ENCODE assay signal across 14 cellular contexts in genomic region chr16:11361043-11361442, GRCh38. TPM values are rescaled to one million over a fixed set of nuclear protein-coding genes. Genes with fewer than 3 reads are reported as not detected.
DNase-seq lines count a peak whose midpoint lies in the region; ATAC-seq and TF ChIP-seq lines count a peak whose summit lies in the region.
"Had no signal": no experiment of that assay in that cellular context is flagged by ENCODE, and none has a peak within 500 bp of the region (broad histone marks: within the 10 kb centered on the region; RNA-seq: fewer than 3 reads in every experiment).

No MANE protein-coding gene starts in this region.

- no peaks in the 10 kb centered on the region for H3K27me3 ChIP-seq in CD4-positive, alpha-beta T cell (ENCODE audit: control insufficient read depth, insufficient read depth, low read length)
- H3K27me3 ChIP-seq: neural progenitor cell had no signal

- H3K27ac Mint-ChIP-seq in CD4-positive, alpha-beta T cell: no peak overlapping the region
- H3K27ac Mint-ChIP-seq in activated naive CD8-positive, alpha-beta T cell treated with anti-CD3 and anti-CD28 coated beads, Interleukin-2, amount 10 ng/mL, durations not matched to agents 7 days and 5 days: peak overlapping the region; percentile 87
- peak overlapping the region in 5 of 10 donors; percentile 18 to 69 (median 51) for H3K27ac Mint-ChIP-seq in naive thymus-derived CD8-positive, alpha-beta T cell
- H3K27ac Mint-ChIP-seq: neural progenitor cell had no signal

- no peaks in the 10 kb centered on the region for H3K9me3 ChIP-seq in CD4-positive, alpha-beta T cell (ENCODE audit: control insufficient read depth, low read length)
- H3K9me3 ChIP-seq: left ventricle myocardium inferior had no signal

- peak overlapping the region; percentile 82 for H3K4me3 Mint-ChIP-seq in CD4-positive, alpha-beta T cell
- peak overlapping the region; percentile 84 for H3K4me3 Mint-ChIP-seq in activated naive CD8-positive, alpha-beta T cell treated with anti-CD3 and anti-CD28 coated beads, Interleukin-2, amount 10 ng/mL, durations not matched to agents 7 days and 5 days
- H3K4me3 Mint-ChIP-seq in naive thymus-derived CD8-positive, alpha-beta T cell: peak overlapping the region; percentile 64 to 89 (median 82)
- H3K4me3 Mint-ChIP-seq: neural progenitor cell had no signal

- CTCF ChIA-PET in CD4-positive, alpha-beta T cell (lab: Charles Lee): interaction anchor here (1.4 kb wide), 1 partner anchor 11 kb away, joined by 4 read pairs; no protein-coding TSS in a partner anchor

- DNase-seq in CD4-positive, alpha-beta T cell: no peak
- DNase-seq in GM03348 (ENCODE audit: low spot score) (peak; percentile 53), left lobe of liver (ENCODE audit: low spot score) (no peak)
- DNase-seq in activated naive CD8-positive, alpha-beta T cell treated with anti-CD3 and anti-CD28 coated beads, Interleukin-2, amount 10 ng/mL, durations not matched to agents 7 days and 5 days: no peak
- no peak for DNase-seq in naive thymus-derived CD8-positive, alpha-beta T cell
- DNase-seq: activated CD4-positive, alpha-beta T cell treated with anti-CD3 and anti-CD28 coated beads for 48 hours; activated naive CD4-positive, alpha-beta T cell treated with Interleukin-2 at 50 U/mL for 16 hours; left ventricle myocardium inferior; NCI-H2171; stimulated activated CD4-positive, alpha-beta T cell treated with anti-CD3 and anti-CD28 coated beads, Interleukin-4, amount 100 ng/mL, for 1 hour; stimulated activated naive CD4-positive, alpha-beta T cell treated with Interleukin-2 at 50 U/mL for 16 hours had no signal

- H3K27me3 Mint-ChIP-seq in CD4-positive, alpha-beta T cell: no peaks in the 10 kb centered on the region
- no peaks in the 10 kb centered on the region for H3K27me3 Mint-ChIP-seq in activated naive CD8-positive, alpha-beta T cell treated with anti-CD3 and anti-CD28 coated beads, Interleukin-2, amount 10 ng/mL, durations not matched to agents 7 days and 5 days
- H3K27me3 Mint-ChIP-seq in naive thymus-derived CD8-positive, alpha-beta T cell: peaks cover 0 to 25% (median 0%) of the 10 kb centered on the region in 5 donors

- H3K9me3 Mint-ChIP-seq in CD4-positive, alpha-beta T cell: no peaks in the 10 kb centered on the region
- no peaks in the 10 kb centered on the region for H3K9me3 Mint-ChIP-seq in activated naive CD8-positive, alpha-beta T cell treated with anti-CD3 and anti-CD28 coated beads, Interleukin-2, amount 10 ng/mL, durations not matched to agents 7 days and 5 days
- peaks cover 0 to 2% (median 0%) of the 10 kb centered on the region in 9 donors for H3K9me3 Mint-ChIP-seq in naive thymus-derived CD8-positive, alpha-beta T cell
- H3K9me3 Mint-ChIP-seq: neural progenitor cell had no signal

- no peak for TF ChIP-seq CTCF in CD4-positive, alpha-beta T cell (IDR thresholded peaks at IDR 0.05)

- no peaks in the 10 kb centered on the region for H3K36me3 Mint-ChIP-seq in CD4-positive, alpha-beta T cell (ENCODE audit: low read depth)
- peaks cover 5% of the 10 kb centered on the region for H3K36me3 Mint-ChIP-seq in activated naive CD8-positive, alpha-beta T cell treated with anti-CD3 and anti-CD28 coated beads, Interleukin-2, amount 10 ng/mL, durations not matched to agents 7 days and 5 days
- no peaks in the 10 kb centered on the region for H3K36me3 Mint-ChIP-seq in naive thymus-derived CD8-positive, alpha-beta T cell
- H3K36me3 Mint-ChIP-seq: neural progenitor cell had no signal

- POLR2A ChIA-PET in CD4-positive, alpha-beta T cell (lab: Charles Lee): interaction anchor here (1.0 to 1.3 kb wide), 3 partner anchors 15 to 97 kb away, joined by 3 to 4 read pairs (median 3); no protein-coding TSS in a partner anchor
- POLR2A ChIA-PET in activated naive CD8-positive, alpha-beta T cell treated with anti-CD3 and anti-CD28 coated beads, Interleukin-2, amount 10 ng/mL, durations not matched to agents 7 days and 5 days (lab: Charles Lee): interaction anchor here (0.6 to 1.3 kb wide), 3 partner anchors 90 to 168 kb away, joined by 3 to 8 read pairs (median 6); partner anchors contain the start of gene SOCS1
- POLR2A ChIA-PET in naive thymus-derived CD8-positive, alpha-beta T cell (lab: Charles Lee): interaction anchor here (0.6 to 2.2 kb wide), 3 partner anchors 63 to 658 kb away, joined by 3 to 11 read pairs (median 3); no protein-coding TSS in a partner anchor

- no peak overlapping the region for H3K27ac ChIP-seq in CD4-positive, alpha-beta T cell (ENCODE audit: low read depth, low read length)
- H3K27ac ChIP-seq: left ventricle myocardium inferior, neural progenitor cell had no signal

- peaks cover 74% of the 10 kb centered on the region for H3K4me1 Mint-ChIP-seq in CD4-positive, alpha-beta T cell (ENCODE audit: low read depth)
- H3K4me1 Mint-ChIP-seq in activated naive CD8-positive, alpha-beta T cell treated with anti-CD3 and anti-CD28 coated beads, Interleukin-2, amount 10 ng/mL, durations not matched to agents 7 days and 5 days: peaks cover 74% of the 10 kb centered on the region
- H3K4me1 Mint-ChIP-seq in naive thymus-derived CD8-positive, alpha-beta T cell: peaks cover 23 to 57% (median 45%) of the 10 kb centered on the region in 4 donors

- intact Hi-C loops in CD4-positive, alpha-beta T cell (cut with DNase I, micrococcal nuclease): no loop called here

- ATAC-seq in CD4-positive, alpha-beta T cell (ENCODE audit: poor library complexity): no peak
- ATAC-seq in activated naive CD8-positive, alpha-beta T cell treated with anti-CD3 and anti-CD28 coated beads, Interleukin-2, amount 10 ng/mL, durations not matched to agents 7 days and 5 days (ENCODE audit: low read depth): no peak
- no peak for ATAC-seq in naive thymus-derived CD8-positive, alpha-beta T cell
- ATAC-seq in left lobe of liver (no peak), GM18861 (IDR thresholded peaks at IDR 0.05; ENCODE audit: unreplicated experiment) (no peak), HG03097 (IDR thresholded peaks at IDR 0.05; ENCODE audit: low FRiP score, unreplicated experiment) (no peak)

RNA-seq across cellular contexts. Expression of gene RMI2, which starts 15.8 kb away (rescaled TPM):
- 1 to 10 TPM; 1.3 to 1.5 TPM for total RNA-seq in CD4-positive, alpha-beta T cell
- total RNA-seq in activated naive CD8-positive, alpha-beta T cell treated with anti-CD3 and anti-CD28 coated beads, Interleukin-2, amount 10 ng/mL, durations not matched to agents 7 days and 5 days: 10 to 100 TPM; 89.8 to 93.0 TPM
- 1 to 10 TPM; 2.4 to 2.8 TPM for total RNA-seq in naive thymus-derived CD8-positive, alpha-beta T cell
- 10 to 100 TPM in 1 of 3 donors, 1 to 10 TPM in 2; 1.3 to 13.5 (median 7.1) TPM for polyA plus RNA-seq in naive thymus-derived CD8-positive, alpha-beta T cell
- total RNA-seq in left lobe of liver: 0.70 TPM

Comparison
In these comparisons a context has a peak if more than half of its experiments do, and no peak if none do; other contexts are left out.
1. RNA of gene RMI2, which starts 15.8 kb away (total RNA-seq): 89.8 to 93.0 TPM in activated naive CD8-positive, alpha-beta T cell treated with anti-CD3 and anti-CD28 coated beads, Interleukin-2, amount 10 ng/mL, durations not matched to agents 7 days and 5 days; 2.4 to 2.8 TPM in naive thymus-derived CD8-positive, alpha-beta T cell, 1.3 to 1.5 TPM in CD4-positive, alpha-beta T cell and 0.70 TPM in left lobe of liver (single experiment); every median in the first group is over 10 times any median in the second.
2. Peak in every context shown above with its lines, with median percentiles within 50 percentile points of each other: H3K4me3 Mint-ChIP-seq.